Comparison of ENCODE assay signal across 1 cellular context in the genomic region with DNA sequence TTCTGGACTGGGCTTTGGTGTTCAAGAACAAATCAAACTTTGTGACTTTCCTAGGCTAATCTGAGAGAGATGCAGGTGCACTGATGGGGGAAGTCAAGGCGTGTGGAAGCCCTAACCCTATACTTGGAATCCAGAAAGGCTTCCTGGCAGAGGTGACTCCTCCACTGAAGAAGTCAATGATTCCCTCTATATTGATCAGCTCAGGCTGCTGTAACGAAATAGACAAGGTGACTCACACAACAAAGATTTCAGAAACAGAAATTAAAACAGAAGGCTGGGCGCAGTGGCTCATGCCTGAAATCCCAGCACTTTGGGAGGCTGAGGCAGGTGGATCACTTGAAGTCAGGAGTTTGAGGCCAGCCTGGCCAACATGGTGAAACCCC.
TF ChIP-seq lines count a peak whose summit lies in the region.

No MANE protein-coding gene starts in this region.

TF ChIP-seq in HCT116, 20 proteins besides CTCF, POLR2A, EP300 and RAD21:
- TF ChIP-seq ZFX (IDR thresholded peaks at IDR 0.05) = no peak
- TF ChIP-seq YY1 (IDR thresholded peaks at IDR 0.05; ENCODE audit: extremely low read depth, insufficient replicate concordance, low read depth, low read length) = no peak
- no peak for TF ChIP-seq SRF (IDR thresholded peaks at IDR 0.05; ENCODE audit: low read depth)
- TF ChIP-seq, protein P1, sequence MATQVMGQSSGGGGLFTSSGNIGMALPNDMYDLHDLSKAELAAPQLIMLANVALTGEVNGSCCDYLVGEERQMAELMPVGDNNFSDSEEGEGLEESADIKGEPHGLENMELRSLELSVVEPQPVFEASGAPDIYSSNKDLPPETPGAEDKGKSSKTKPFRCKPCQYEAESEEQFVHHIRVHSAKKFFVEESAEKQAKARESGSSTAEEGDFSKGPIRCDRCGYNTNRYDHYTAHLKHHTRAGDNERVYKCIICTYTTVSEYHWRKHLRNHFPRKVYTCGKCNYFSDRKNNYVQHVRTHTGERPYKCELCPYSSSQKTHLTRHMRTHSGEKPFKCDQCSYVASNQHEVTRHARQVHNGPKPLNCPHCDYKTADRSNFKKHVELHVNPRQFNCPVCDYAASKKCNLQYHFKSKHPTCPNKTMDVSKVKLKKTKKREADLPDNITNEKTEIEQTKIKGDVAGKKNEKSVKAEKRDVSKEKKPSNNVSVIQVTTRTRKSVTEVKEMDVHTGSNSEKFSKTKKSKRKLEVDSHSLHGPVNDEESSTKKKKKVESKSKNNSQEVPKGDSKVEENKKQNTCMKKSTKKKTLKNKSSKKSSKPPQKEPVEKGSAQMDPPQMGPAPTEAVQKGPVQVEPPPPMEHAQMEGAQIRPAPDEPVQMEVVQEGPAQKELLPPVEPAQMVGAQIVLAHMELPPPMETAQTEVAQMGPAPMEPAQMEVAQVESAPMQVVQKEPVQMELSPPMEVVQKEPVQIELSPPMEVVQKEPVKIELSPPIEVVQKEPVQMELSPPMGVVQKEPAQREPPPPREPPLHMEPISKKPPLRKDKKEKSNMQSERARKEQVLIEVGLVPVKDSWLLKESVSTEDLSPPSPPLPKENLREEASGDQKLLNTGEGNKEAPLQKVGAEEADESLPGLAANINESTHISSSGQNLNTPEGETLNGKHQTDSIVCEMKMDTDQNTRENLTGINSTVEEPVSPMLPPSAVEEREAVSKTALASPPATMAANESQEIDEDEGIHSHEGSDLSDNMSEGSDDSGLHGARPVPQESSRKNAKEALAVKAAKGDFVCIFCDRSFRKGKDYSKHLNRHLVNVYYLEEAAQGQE (IDR thresholded peaks at IDR 0.05; ENCODE audit: low read depth) = no peak
- TF ChIP-seq, protein P2, sequence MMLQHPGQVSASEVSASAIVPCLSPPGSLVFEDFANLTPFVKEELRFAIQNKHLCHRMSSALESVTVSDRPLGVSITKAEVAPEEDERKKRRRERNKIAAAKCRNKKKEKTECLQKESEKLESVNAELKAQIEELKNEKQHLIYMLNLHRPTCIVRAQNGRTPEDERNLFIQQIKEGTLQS (IDR thresholded peaks at IDR 0.05) = no peak
- TF ChIP-seq FOSL1 (IDR thresholded peaks at IDR 0.05; ENCODE audit: low read depth) = no peak
- no peak for TF ChIP-seq EGR1 (IDR thresholded peaks at IDR 0.05; ENCODE audit: low read depth)
- TF ChIP-seq POLR2AphosphoS5 (IDR thresholded peaks at IDR 0.05; ENCODE audit: low read depth, low read length) = no peak
- TF ChIP-seq CEBPB (IDR thresholded peaks at IDR 0.05; ENCODE audit: low read depth) = no peak
